ENCODE assay signal across 8 cellular contexts in genomic region chr22:46614070-46614931, GRCh38.
DNase-seq lines count a peak whose midpoint lies in the region; ATAC-seq and TF ChIP-seq lines count a peak whose summit lies in the region.

No MANE protein-coding gene starts in this region.

- in situ Hi-C loops in HAP-1 (cut with MboI; ENCODE audit: low sequenced_read_pairs), result no loop called here

- H3K27me3 ChIP-seq in DOHH2 (ENCODE audit: control insufficient read depth, low read length), result no peaks in the 10 kb centered on the region
- H3K27me3 ChIP-seq in HAP-1 (ENCODE audit: low read depth), result no peaks in the 10 kb centered on the region

- no peaks in the 10 kb centered on the region for H3K9me2 ChIP-seq in DOHH2 (replicated peaks; ENCODE audit: control insufficient read depth, low read length)

- no peak for TF ChIP-seq CTCF in DOHH2 (IDR thresholded peaks at IDR 0.05; ENCODE audit: low read depth, low read length, poor library complexity, severe bottlenecking)

- ATAC-seq in GM19467 (IDR thresholded peaks at IDR 0.05; ENCODE audit: unreplicated experiment), result no peak
- ATAC-seq in HG02623 (IDR thresholded peaks at IDR 0.05; ENCODE audit: unreplicated experiment), result no peak

- H4K20me1 ChIP-seq in DOHH2 (ENCODE audit: control insufficient read depth, insufficient read depth, low read depth, low read length), result peaks cover 13% of the 10 kb centered on the region; the same call in 1 of the 2 replicates

- H3K4me1 ChIP-seq in DOHH2 (ENCODE audit: control insufficient read depth, low read length) (peaks cover 33% of the 10 kb centered on the region), HAP-1 (no peaks in the 10 kb centered on the region)

- DNase-seq in T follicular helper cell (ENCODE audit: low read depth) (peak; percentile 62), NCI-H2196 treated with DMSO at 0.1 percent for 48 hours (lab: John Stamatoyannopoulos, UW; ENCODE audit: unreplicated experiment) (no peak), HAP-1 (ENCODE audit: low spot score in 2 of 2) (no peak)
- DNase-seq in activated gamma-delta T cell treated with anti-CD3 and anti-CD28 coated beads, Interleukin-2, amount 50 U/mL, for 16 hours (ENCODE audit: low read depth), result peak; percentile 61
- peak; percentile 41 to 56 (median 50) for DNase-seq in stimulated activated CD4-positive, alpha-beta T cell treated with anti-CD3 and anti-CD28 coated beads, Interleukin-12 subunit alpha, Interleukin-12 subunit beta, amount 100 ng/mL, for 48 hours (ENCODE audit: low read depth in 2 of 3, low spot score in 1 of 3)

- H3K36me3 ChIP-seq in DOHH2 (ENCODE audit: control insufficient read depth, low read length) (no peaks in the 10 kb centered on the region), HAP-1 (replicated peaks) (no peaks in the 10 kb centered on the region)

- H3F3A ChIP-seq in DOHH2 (ENCODE audit: control insufficient read depth, insufficient read depth), result peaks cover 3% of the 10 kb centered on the region; the same call in 1 of the 2 replicates

- peak overlapping the region; percentile 74 for H3K27ac ChIP-seq in DOHH2 (ENCODE audit: low read depth, low read length)

- peak overlapping the region; percentile 85 for H3K4me2 ChIP-seq in DOHH2 (ENCODE audit: low read length)

- H3K79me2 ChIP-seq in DOHH2 (ENCODE audit: control insufficient read depth, low read length), result peaks cover 50% of the 10 kb centered on the region

- H3K4me3 ChIP-seq in DOHH2 (ENCODE audit: low read length), result peak overlapping the region; percentile 80
- H3K4me3 ChIP-seq in HAP-1, result no peak overlapping the region

- no peaks in the 10 kb centered on the region for H3K9me3 ChIP-seq in DOHH2 (ENCODE audit: control insufficient read depth, insufficient read depth, low read length)
- H3K9me3 ChIP-seq in HAP-1, result no peaks in the 10 kb centered on the region

Comparison
In these comparisons a context has a peak if more than half of its experiments do, and no peak if none do; other contexts are left out.
1. DNase-seq: peak in T follicular helper cell (single experiment), activated gamma-delta T cell treated with anti-CD3 and anti-CD28 coated beads, Interleukin-2, amount 50 U/mL, for 16 hours (single experiment) and stimulated activated CD4-positive, alpha-beta T cell treated with anti-CD3 and anti-CD28 coated beads, Interleukin-12 subunit alpha, Interleukin-12 subunit beta, amount 100 ng/mL, for 48 hours (3 of 3); none in NCI-H2196 treated with DMSO at 0.1 percent for 48 hours (single experiment) and HAP-1 (0 of 2).